Comparison of ENCODE assay signal across 24 cellular contexts in genomic region chr7:80660939-80661338, GRCh38. TPM values are rescaled to one million over a fixed set of nuclear protein-coding genes. Genes with fewer than 3 reads are reported as not detected.
"Had no signal": no experiment of that assay in that cellular context is flagged by ENCODE, and none has a peak within 500 bp of the region (broad histone marks: within the 10 kb centered on the region; RNA-seq: fewer than 3 reads in every experiment).

No MANE protein-coding gene starts in this region.

- FAIRE-seq: endometrium, pancreas, small intestine had no signal

- H3K27ac ChIP-seq: esophagus squamous epithelium, neutrophil, pancreas, right lobe of liver, thyroid gland, vagina had no signal

- ATAC-seq: effector memory CD8-positive, alpha-beta T cell; left colon; mucosa of descending colon; natural killer cell treated with Interleukin-12 subunit alpha and Interleukin-12 subunit beta and Interleukin-15 and Interleukin-18, amount 100 ng/mL, for 72 hours; pancreas; right lobe of liver; stimulated activated naive CD8-positive, alpha-beta T cell treated with anti-CD3 and anti-CD28 coated beads, Interleukin-15, amount 100 ng/mL, for 72 hours had no signal

- H3K4me1 ChIP-seq: pancreas, vagina had no signal

- H3K4me3 ChIP-seq: esophagus squamous epithelium, lung, mucosa of descending colon, pancreas, right lobe of liver, thyroid gland, vagina had no signal

- H3K9me3 ChIP-seq: esophagus squamous epithelium, mucosa of descending colon, neutrophil, pancreas, right lobe of liver, thyroid gland, vagina had no signal

- H3K36me3 ChIP-seq: esophagus squamous epithelium, neutrophil, pancreas, right lobe of liver, thyroid gland, vagina had no signal

- DNase-seq: cortex of kidney; effector memory CD8-positive, alpha-beta T cell; esophagus squamous epithelium; foreskin melanocyte; kidney; left colon; mesenchymal stem cell; mucosa of descending colon; naive B cell; pancreas; right lobe of liver; small intestine; stimulated activated CD4-positive, alpha-beta T cell treated with anti-CD3 and anti-CD28 coated beads, Interleukin-15, amount 100 ng/mL, for 24 hours; stimulated activated CD4-positive, alpha-beta T cell treated with anti-CD3 and anti-CD28 coated beads, Interleukin-4, amount 100 ng/mL, for 1 hour; stimulated activated CD8-positive, alpha-beta memory T cell treated with anti-CD3 and anti-CD28 coated beads, Interleukin-4, amount 100 ng/mL, for 48 hours; stimulated activated naive CD4-positive, alpha-beta T cell; stimulated activated naive CD8-positive, alpha-beta T cell treated with anti-CD3 and anti-CD28 coated beads, Interleukin-15, amount 100 ng/mL, for 72 hours; thyroid gland; trophoblast cell had no signal

- H3K27me3 ChIP-seq: esophagus squamous epithelium, neutrophil, pancreas, right lobe of liver, thyroid gland, vagina had no signal

RNA-seq across cellular contexts. Expression of gene CD36, which starts 22.5 kb away (rescaled TPM):
- total RNA-seq: natural killer cell treated with Interleukin-12 subunit alpha and Interleukin-12 subunit beta and Interleukin-15 and Interleukin-18, amount 100 ng/mL, for 72 hours had no signal
